In the genomic region with DNA sequence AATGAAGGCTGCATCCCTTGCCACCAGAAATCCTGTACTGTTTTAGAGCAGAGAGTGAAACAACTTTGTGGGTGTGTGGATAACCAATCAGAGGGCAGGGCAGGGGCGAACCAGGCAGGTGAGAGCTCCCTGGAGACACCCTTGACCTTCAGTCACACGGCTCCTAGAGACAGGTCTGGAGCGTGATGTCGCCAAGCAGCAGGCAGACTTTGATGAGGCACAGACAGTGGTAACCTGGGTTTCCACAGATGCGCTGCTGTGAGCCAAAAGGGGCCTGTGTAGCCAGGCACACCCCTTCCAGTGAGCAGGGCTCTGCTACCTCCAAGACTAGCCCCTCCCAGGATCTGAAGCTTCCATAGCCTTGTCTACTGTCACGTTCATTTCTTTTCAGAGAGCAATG, we compare ENCODE assay signal across 31 cellular contexts.
"Had no signal": no experiment of that assay in that cellular context is flagged by ENCODE, and none has a peak within 500 bp of the region (broad histone marks: within the 10 kb centered on the region; RNA-seq: fewer than 3 reads in every experiment).

No MANE protein-coding gene starts in this region.

- H3K9me3 ChIP-seq: ascending aorta, SJSA1 had no signal

- H3K27ac ChIP-seq: ascending aorta, SJSA1 had no signal

- H3K9me3 Mint-ChIP-seq: activated B cell treated with CpG ODN at 0.5 μM for 24 hours; activated CD4-positive, alpha-beta memory T cell treated with anti-CD3 and anti-CD28 coated beads for 36 hours; activated CD4-positive, alpha-beta T cell treated with anti-CD3 and anti-CD28 coated beads, Interleukin-2, amount 10 ng/mL, durations not matched to agents 7 days and 5 days; activated naive CD4-positive, alpha-beta T cell treated with anti-CD3 and anti-CD28 coated beads, Interleukin-2, amount 50 U/mL, for 72 hours; activated naive CD8-positive, alpha-beta T cell treated with anti-CD3 and anti-CD28 coated beads, Interleukin-2, amount 50 U/mL, for 24 hours; activated T-cell treated with anti-CD3 and anti-CD28 coated beads, Interleukin-2, amount 50 U/mL, for 4 hours; brain; central memory CD8-positive, alpha-beta T cell; T-helper 1 cell treated with Interleukin-12 subunit alpha and Interleukin-12 subunit beta and Interleukin-4 antibody, amounts not matched to agents 30 μg/mL and 1 μg/mL, for 36 hours had no signal

- H3K27me3 ChIP-seq: ascending aorta, SJSA1 had no signal

- H3K36me3 ChIP-seq: ascending aorta, SJSA1 had no signal

- H3K36me3 Mint-ChIP-seq: activated CD4-positive, alpha-beta memory T cell treated with anti-CD3 and anti-CD28 coated beads for 36 hours; activated naive CD4-positive, alpha-beta T cell treated with anti-CD3 and anti-CD28 coated beads, Interleukin-2, amount 50 U/mL, for 72 hours; brain had no signal

- H3K27ac Mint-ChIP-seq: activated B cell treated with CpG ODN at 0.5 μM for 24 hours; activated CD4-positive, alpha-beta memory T cell treated with anti-CD3 and anti-CD28 coated beads for 36 hours; activated CD4-positive, alpha-beta T cell treated with anti-CD3 and anti-CD28 coated beads, Interleukin-2, amount 10 ng/mL, durations not matched to agents 7 days and 5 days; activated naive CD4-positive, alpha-beta T cell treated with anti-CD3 and anti-CD28 coated beads, Interleukin-2, amount 50 U/mL, for 72 hours; activated naive CD8-positive, alpha-beta T cell treated with anti-CD3 and anti-CD28 coated beads, Interleukin-2, amount 50 U/mL, for 24 hours; T-helper 1 cell treated with Interleukin-12 subunit alpha and Interleukin-12 subunit beta and Interleukin-4 antibody, amounts not matched to agents 30 μg/mL and 1 μg/mL, for 36 hours had no signal

- H3K4me3 ChIP-seq: ascending aorta, K562, SJSA1 had no signal

- ATAC-seq: activated naive CD4-positive, alpha-beta T cell treated with anti-CD3 and anti-CD28 coated beads, Interleukin-2, amount 50 U/mL, for 72 hours; activated naive CD8-positive, alpha-beta T cell treated with anti-CD3 and anti-CD28 coated beads, Interleukin-2, amount 50 U/mL, for 24 hours; activated T-cell treated with anti-CD3 and anti-CD28 coated beads, Interleukin-2, amount 50 U/mL, for 4 hours; PC-3; SK-N-SH treated with all-trans-retinoic acid at 6 μM for 48 hours had no signal

- H3K27me3 Mint-ChIP-seq: activated B cell treated with CpG ODN at 0.5 μM for 24 hours; activated CD4-positive, alpha-beta T cell treated with anti-CD3 and anti-CD28 coated beads, Interleukin-2, amount 10 ng/mL, durations not matched to agents 7 days and 5 days; activated naive CD8-positive, alpha-beta T cell treated with anti-CD3 and anti-CD28 coated beads, Interleukin-2, amount 50 U/mL, for 24 hours; brain; central memory CD8-positive, alpha-beta T cell had no signal

- H3K4me3 Mint-ChIP-seq: activated B cell treated with CpG ODN at 0.5 μM for 24 hours; activated CD4-positive, alpha-beta memory T cell treated with anti-CD3 and anti-CD28 coated beads for 36 hours; activated CD4-positive, alpha-beta T cell treated with anti-CD3 and anti-CD28 coated beads, Interleukin-2, amount 10 ng/mL, durations not matched to agents 7 days and 5 days; activated naive CD8-positive, alpha-beta T cell treated with anti-CD3 and anti-CD28 coated beads, Interleukin-2, amount 50 U/mL, for 24 hours; activated T-cell treated with anti-CD3 and anti-CD28 coated beads, Interleukin-2, amount 50 U/mL, for 4 hours; brain; central memory CD8-positive, alpha-beta T cell; T-helper 1 cell treated with Interleukin-12 subunit alpha and Interleukin-12 subunit beta and Interleukin-4 antibody, amounts not matched to agents 30 μg/mL and 1 μg/mL, for 36 hours had no signal

- H3K4me1 Mint-ChIP-seq: activated B cell treated with CpG ODN at 0.5 μM for 24 hours; activated CD4-positive, alpha-beta T cell treated with anti-CD3 and anti-CD28 coated beads, Interleukin-2, amount 10 ng/mL, durations not matched to agents 7 days and 5 days; activated naive CD8-positive, alpha-beta T cell treated with anti-CD3 and anti-CD28 coated beads, Interleukin-2, amount 50 U/mL, for 24 hours; central memory CD8-positive, alpha-beta T cell had no signal

- H3K4me1 ChIP-seq: ascending aorta, SJSA1 had no signal

- DNase-seq: activated B cell treated with CpG ODN at 0.5 μM for 24 hours; activated CD4-positive, alpha-beta memory T cell treated with anti-CD3 and anti-CD28 coated beads for 36 hours; activated CD4-positive, alpha-beta T cell treated with anti-CD3 and anti-CD28 coated beads for 1 hour; activated CD4-positive, alpha-beta T cell treated with anti-CD3 and anti-CD28 coated beads, Interleukin-2, amount 10 ng/mL, durations not matched to agents 7 days and 5 days; activated CD8-positive, alpha-beta memory T cell treated with anti-CD3 and anti-CD28 coated beads for 24 hours; activated effector memory CD4-positive, alpha-beta T cell treated with anti-CD3 and anti-CD28 coated beads, Interleukin-2, amount 50 U/mL, for 16 hours; activated naive CD4-positive, alpha-beta T cell treated with Interleukin-2 at 50 U/mL for 16 hours; activated naive CD8-positive, alpha-beta T cell treated with anti-CD3 and anti-CD28 coated beads, Interleukin-2, amount 50 U/mL, for 24 hours; activated T-cell treated with anti-CD3 and anti-CD28 coated beads, Interleukin-2, amount 50 U/mL, for 4 hours; amniotic stem cell; Karpas-422; MM.1S; NCI-H1105; NCI-H146; NCI-H187 treated with DMSO at 0.1 percent for 48 hours; NCI-H2081 treated with DMSO at 0.1 percent for 48 hours; NCI-H446; NCI-H524; NCI-H82; PC-3; SHP77; SW 1271; T-helper 9 cell had no signal
